8 cellular contexts compared by ENCODE assay signal in the genomic region with DNA sequence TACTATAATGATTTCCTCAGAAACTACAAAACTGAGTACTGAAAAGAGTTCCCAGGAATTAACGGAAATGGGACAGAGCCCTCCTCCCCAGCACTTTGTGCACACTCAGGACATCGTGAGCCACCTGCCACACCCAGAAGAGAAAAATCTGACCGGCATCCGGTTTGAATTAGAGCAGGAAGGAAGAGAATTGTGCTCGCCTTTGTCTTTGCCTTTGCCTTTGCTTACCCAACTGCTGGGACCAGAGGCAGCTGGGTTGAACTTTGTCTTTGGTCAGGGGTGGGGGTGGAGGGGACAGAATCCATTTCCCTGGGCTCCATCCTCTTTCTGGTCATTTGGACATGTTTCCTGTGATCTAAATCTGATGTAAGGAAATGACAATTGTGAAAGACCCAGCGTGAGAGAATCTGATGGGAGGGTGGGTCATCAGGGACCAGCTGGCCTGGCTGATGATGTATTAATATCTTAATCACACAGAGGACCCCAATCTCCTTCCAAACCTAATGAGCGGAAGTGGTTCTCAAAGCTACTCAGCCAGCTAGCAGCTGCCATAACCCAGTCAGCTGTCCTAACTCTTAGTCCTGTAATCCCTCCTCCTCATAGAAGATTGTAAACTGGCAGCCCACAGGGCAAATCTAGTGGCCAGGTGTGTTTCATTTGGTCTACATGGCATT. TPM values are rescaled to one million over a fixed set of nuclear protein-coding genes. Genes with fewer than 3 reads are reported as not detected.
DNase-seq lines count a peak whose midpoint lies in the region; ATAC-seq and TF ChIP-seq lines count a peak whose summit lies in the region.

No MANE protein-coding gene starts in this region.

- H3K27ac Mint-ChIP-seq in effector memory CD8-positive, alpha-beta T cell = peak overlapping the region; percentile 74 to 94

- peaks cover 10% of the 10 kb centered on the region for H3K36me3 Mint-ChIP-seq in effector memory CD8-positive, alpha-beta T cell (ENCODE audit: insufficient read depth)

- DNase-seq in DMS153 (lab: John Stamatoyannopoulos, UW) = peak; percentile 55
- DNase-seq in Peyer's patch = peak in 2 of 3 donors; percentile 41 to 67
- peak in 1 of 3 experiments; percentile 12 for DNase-seq in effector memory CD8-positive, alpha-beta T cell
- DNase-seq in prostate gland (ENCODE audit: low spot score) = no peak
- DNase-seq in RKO (ENCODE audit: low spot score) = no peak
- no peak for DNase-seq in posterior cingulate gyrus
- DNase-seq in dedifferentiated amniotic fluid mesenchymal stem cell (ENCODE audit: extremely low spot score) = no peak

- peaks cover 27 to 40% of the 10 kb centered on the region in 2 donors for H3K4me1 Mint-ChIP-seq in effector memory CD8-positive, alpha-beta T cell (ENCODE audit: low read depth in 2 of 2)

- H3K36me3 ChIP-seq in Peyer's patch = no peaks in the 10 kb centered on the region
- no peaks in the 10 kb centered on the region for H3K36me3 ChIP-seq in prostate gland

- TF ChIP-seq CTCF in Peyer's patch (IDR thresholded peaks at IDR 0.05) = no peak
- TF ChIP-seq CTCF in prostate gland (IDR thresholded peaks at IDR 0.05) = no peak

- intact Hi-C loops in prostate gland (cut with DNase I) = loop anchor here (5.0 to 10.0 kb wide), 2 partner anchors 49 to 64 kb away; a partner anchor contains a TSS
- intact Hi-C loops in posterior cingulate gyrus (cut with DNase I) = loop anchor here (5.0 kb wide), 1 partner anchor 61 kb away; no protein-coding TSS in a partner anchor

- no peaks in the 10 kb centered on the region for H3K27me3 ChIP-seq in Peyer's patch
- H3K27me3 ChIP-seq in prostate gland (replicated peaks; ENCODE audit: insufficient read depth) = no peaks in the 10 kb centered on the region

- H3K27me3 Mint-ChIP-seq in effector memory CD8-positive, alpha-beta T cell = no peaks in the 10 kb centered on the region

- H3K27ac ChIP-seq in Peyer's patch = peak overlapping the region; percentile 83 to 86 (median 84)
- H3K27ac ChIP-seq in prostate gland = peak overlapping the region; percentile 80 to 83

- H3K4me3 Mint-ChIP-seq in effector memory CD8-positive, alpha-beta T cell = peak overlapping the region; percentile 85 to 91

- no peak for TF ChIP-seq POLR2A in Peyer's patch (IDR thresholded peaks at IDR 0.05)
- no peak for TF ChIP-seq POLR2A in prostate gland (IDR thresholded peaks at IDR 0.05)

- H3K4me3 ChIP-seq in Peyer's patch (no peak overlapping the region), prostate gland (no peak overlapping the region)

- no peak for ATAC-seq in effector memory CD8-positive, alpha-beta T cell (replicated peaks)
- no peak for ATAC-seq in GM21825 (IDR thresholded peaks at IDR 0.05; ENCODE audit: unreplicated experiment)

- no peaks in the 10 kb centered on the region for H3K9me3 Mint-ChIP-seq in effector memory CD8-positive, alpha-beta T cell

- H3K9me3 ChIP-seq in Peyer's patch = no peaks in the 10 kb centered on the region
- no peaks in the 10 kb centered on the region for H3K9me3 ChIP-seq in prostate gland

- WGBS in prostate gland = 66% methylated on average over 7 of the region's 7 CpGs

- peaks cover 3 to 47% (median 15%) of the 10 kb centered on the region in 4 donors for H3K4me1 ChIP-seq in Peyer's patch
- peaks cover 17% of the 10 kb centered on the region for H3K4me1 ChIP-seq in prostate gland (replicated peaks)

RNA-seq across cellular contexts. Expression of a gene that starts 1.1 kb away (rescaled TPM):
- 100 to 1,000 TPM; 106 to 256 (median 139) TPM for total RNA-seq in Peyer's patch
- total RNA-seq in prostate gland = 100 to 1,000 TPM in 1 of 2 donors, 10 to 100 TPM in 1; 92.1 to 128 TPM

RNA-seq across cellular contexts. Expression of a gene that starts 51.0 kb away (rescaled TPM):
- total RNA-seq in Peyer's patch = 10 to 100 TPM; 34.7 to 45.9 (median 41.7) TPM
- 10 to 100 TPM; 59.2 to 75.6 TPM for total RNA-seq in prostate gland

Comparison
In these comparisons a context has a peak if more than half of its experiments do, and no peak if none do; other contexts are left out.
1. DNase-seq: peak in DMS153 (single experiment) and Peyer's patch (2 of 3); none in prostate gland (single experiment), RKO (single experiment), posterior cingulate gyrus (0 of 10) and dedifferentiated amniotic fluid mesenchymal stem cell (single experiment).